11 cellular contexts compared by ENCODE assay signal in genomic region chr20:61558726-61559125, GRCh38.
DNase-seq lines count a peak whose midpoint lies in the region; ATAC-seq, FAIRE-seq and TF ChIP-seq lines count a peak whose summit lies in the region.
"Had no signal": no experiment of that assay in that cellular context is flagged by ENCODE, and none has a peak within 500 bp of the region (broad histone marks: within the 10 kb centered on the region; RNA-seq: fewer than 3 reads in every experiment).

No MANE protein-coding gene starts in this region.

- H3K4me3 ChIP-seq in kidney epithelial cell (ENCODE audit: low read depth, low read length) (no peak overlapping the region), smooth muscle cell (no peak overlapping the region)

- no peak overlapping the region for H3K27ac ChIP-seq in smooth muscle cell (ENCODE audit: low read depth)
- H3K27ac ChIP-seq: parathyroid adenoma had no signal

- H3K4me1 ChIP-seq in smooth muscle cell (ENCODE audit: low read depth): peaks cover 14% of the 10 kb centered on the region
- H3K4me1 ChIP-seq: parathyroid adenoma had no signal

- peak; percentile 52 for DNase-seq in AG08396 (ENCODE audit: low spot score)
- DNase-seq in HTR-8/SVneo (ENCODE audit: insufficient read length, low spot score): no peak
- DNase-seq in amniotic epithelial cell (ENCODE audit: low read depth): peak; percentile 14
- DNase-seq in kidney epithelial cell (ENCODE audit: low read depth): peak; percentile 28
- no peak for DNase-seq in smooth muscle cell (lab: John Stamatoyannopoulos, UW; ENCODE audit: unreplicated experiment)
- DNase-seq in RKO (ENCODE audit: low spot score): no peak
- no peak for DNase-seq in mucosa of gallbladder (ENCODE audit: low spot score)
- DNase-seq: activated CD4-positive, alpha-beta memory T cell treated with anti-CD3 and anti-CD28 coated beads for 36 hours; Calu3 had no signal

- ATAC-seq in HG03520 (IDR thresholded peaks at IDR 0.05; ENCODE audit: unreplicated experiment): no peak

- FAIRE-seq in HTR-8/SVneo (lab: Jason Lieb, UNC): peak; percentile 66

- WGBS in smooth muscle cell (ENCODE audit: low lambda C conversion rate): 42% methylated on average over 10 of the region's 10 CpGs

- H3K9ac ChIP-seq in smooth muscle cell (ENCODE audit: low read depth): no peak overlapping the region
- H3K9ac ChIP-seq: parathyroid adenoma had no signal

- H3K4me2 ChIP-seq in smooth muscle cell: no peak overlapping the region

- no peaks in the 10 kb centered on the region for H3F3A ChIP-seq in smooth muscle cell (ENCODE audit: low read depth)

- no peaks in the 10 kb centered on the region for H4K20me1 ChIP-seq in smooth muscle cell (ENCODE audit: low read depth)

- H3K79me2 ChIP-seq in smooth muscle cell (ENCODE audit: low read depth): no peaks in the 10 kb centered on the region
- H3K79me2 ChIP-seq: parathyroid adenoma had no signal

- no peaks in the 10 kb centered on the region for H3K9me3 ChIP-seq in smooth muscle cell (replicated peaks; ENCODE audit: low read depth)

- TF ChIP-seq CTCF in kidney epithelial cell (IDR thresholded peaks at IDR 0.05; ENCODE audit: insufficient read depth, low read length, poor library complexity, severe bottlenecking) (no peak), smooth muscle cell (IDR thresholded peaks at IDR 0.05; ENCODE audit: borderline replicate concordance, insufficient read depth, poor library complexity, severe bottlenecking) (no peak)

- no peak overlapping the region for H2AFZ ChIP-seq in smooth muscle cell (ENCODE audit: low read depth)
- H2AFZ ChIP-seq: parathyroid adenoma had no signal

- H3K36me3 ChIP-seq in kidney epithelial cell (ENCODE audit: control insufficient read depth, insufficient read depth, low read length) (no peaks in the 10 kb centered on the region), smooth muscle cell (ENCODE audit: low read depth) (no peaks in the 10 kb centered on the region)

- no peaks in the 10 kb centered on the region for H3K27me3 ChIP-seq in kidney epithelial cell (ENCODE audit: control insufficient read depth, insufficient read depth, low read length)
- no peaks in the 10 kb centered on the region for H3K27me3 ChIP-seq in smooth muscle cell (ENCODE audit: low read depth)

Comparison
In these comparisons a context has a peak if more than half of its experiments do, and no peak if none do; other contexts are left out.
1. DNase-seq: peak in AG08396 (single experiment), amniotic epithelial cell (single experiment) and kidney epithelial cell (single experiment); none in HTR-8/SVneo (single experiment), smooth muscle cell (single experiment), RKO (single experiment) and mucosa of gallbladder (single experiment).